ENCODE assay signal across 15 cellular contexts in genomic region chr16:66205287-66206167, GRCh38.
DNase-seq lines count a peak whose midpoint lies in the region; ATAC-seq and TF ChIP-seq lines count a peak whose summit lies in the region.
"Had no signal": no experiment of that assay in that cellular context is flagged by ENCODE, and none has a peak within 500 bp of the region (broad histone marks: within the 10 kb centered on the region; RNA-seq: fewer than 3 reads in every experiment).

No MANE protein-coding gene starts in this region.

- no peaks in the 10 kb centered on the region for H4K20me1 ChIP-seq in PC-3 (ENCODE audit: low read length)

- no peak overlapping the region for H2AFZ ChIP-seq in PC-3 (ENCODE audit: low read length)

- peak overlapping the region; percentile 3; the same call in 1 of the 2 replicates for H3K9ac ChIP-seq in PC-3 (ENCODE audit: low read length)

- no peaks in the 10 kb centered on the region for H3K36me3 ChIP-seq in PC-3 (ENCODE audit: low read depth, low read length)
- no peaks in the 10 kb centered on the region for H3K36me3 ChIP-seq in heart left ventricle
- H3K36me3 ChIP-seq: tibial nerve had no signal

- DNase-seq in AG09309 (ENCODE audit: low read depth) (peak; percentile 16), HL-60 (ENCODE audit: low read depth in 1 of 2, low spot score in 1 of 2) (peak; percentile 17 to 51), PC-3 (peak; percentile 52), heart left ventricle (no peak), RKO (ENCODE audit: low spot score) (no peak), GM20000 (ENCODE audit: low spot score) (no peak)
- DNase-seq in central memory CD4-positive, alpha-beta T cell, result no peak
- DNase-seq: activated CD4-positive, alpha-beta T cell treated with anti-CD3 and anti-CD28 coated beads for 4 hours; activated gamma-delta T cell; CD4-positive, alpha-beta T cell; MM.1S; RPMI8226 had no signal

- POLR2A ChIA-PET in PC-3 (lab: Charles Lee; ENCODE audit: unreplicated experiment), result no interaction called here

- no peaks in the 10 kb centered on the region for H3K9me2 ChIP-seq in PC-3 (replicated peaks; ENCODE audit: low read length)

- intact Hi-C loops in PC-3 (cut with micrococcal nuclease) (no loop called here), heart left ventricle (cut with DNase I) (no loop called here)

- CTCF ChIA-PET in PC-3 (lab: Charles Lee), result no interaction called here

- no peaks in the 10 kb centered on the region for H3F3A ChIP-seq in PC-3 (ENCODE audit: low read length, unreplicated experiment)

- H3K27ac ChIP-seq in HL-60 (replicated peaks) (peak overlapping the region; percentile 62), PC-3 (ENCODE audit: low read length) (peak overlapping the region; percentile 44), heart left ventricle (peak overlapping the region in 1 of 12 donors; percentile 76)

- 62 to 69% (median 64%) methylated on average over 8 of the region's 8 CpGs for WGBS in heart left ventricle, 4 donors

- ATAC-seq in PC-3, result peak; percentile 71
- peak in 3 of 4 donors; percentile 24 to 33 (median 32) for ATAC-seq in heart left ventricle
- ATAC-seq in HG02642 (IDR thresholded peaks at IDR 0.05; ENCODE audit: poor library complexity, unreplicated experiment), result no peak
- ATAC-seq: HCT116 had no signal

- H3K27me3 ChIP-seq in HL-60 (ENCODE audit: insufficient read depth, poor library complexity, severe bottlenecking) (no peaks in the 10 kb centered on the region), PC-3 (ENCODE audit: low read length) (no peaks in the 10 kb centered on the region), heart left ventricle (no peaks in the 10 kb centered on the region)
- H3K27me3 ChIP-seq: tibial nerve had no signal

- BruUV-seq in PC-3 (replicated peaks; lab: Mats Ljungman, UMichigan), result no TSS peak

- TF ChIP-seq CTCF in AG09309 (IDR thresholded peaks at IDR 0.05; ENCODE audit: control insufficient read depth, insufficient read depth, low read depth, low read length, missing control alignments) (no peak), HL-60 (IDR thresholded peaks at IDR 0.05; ENCODE audit: insufficient read depth, low read length) (no peak), PC-3 (conservative IDR thresholded peaks at IDR 0.05; ENCODE audit: low read depth, low read length) (no peak), heart left ventricle (IDR thresholded peaks at IDR 0.05) (no peak), GM20000 (IDR thresholded peaks at IDR 0.05; ENCODE audit: extremely low read depth, missing control alignments) (no peak)

- H3K4me2 ChIP-seq in PC-3 (ENCODE audit: low read length), result peak overlapping the region; percentile 73

- H3K4me1 ChIP-seq in PC-3 (ENCODE audit: insufficient read depth, low read length), result peaks cover 32% of the 10 kb centered on the region
- H3K4me1 ChIP-seq in heart left ventricle, result peaks cover 0 to 37% (median 0%) of the 10 kb centered on the region in 12 donors

- H3K79me2 ChIP-seq in PC-3 (ENCODE audit: low read length), result no peaks in the 10 kb centered on the region

- H3K9me3 ChIP-seq in PC-3 (ENCODE audit: low read length), result no peaks in the 10 kb centered on the region
- H3K9me3 ChIP-seq in heart left ventricle, result no peaks in the 10 kb centered on the region
- H3K9me3 ChIP-seq: tibial nerve had no signal

- H3K4me3 ChIP-seq in AG09309 (ENCODE audit: control insufficient read depth, low read depth, low read length) (no peak overlapping the region), HL-60 (replicated peaks; ENCODE audit: insufficient read depth, low read length) (no peak overlapping the region), PC-3 (ENCODE audit: low read length) (peak overlapping the region; percentile 17; the same call in 1 of the 2 replicates), heart left ventricle (no peak overlapping the region)
- H3K4me3 ChIP-seq: tibial nerve had no signal

- no peak for TF ChIP-seq POLR2A in heart left ventricle (IDR thresholded peaks at IDR 0.05)

Comparison
In these comparisons a context has a peak if more than half of its experiments do, and no peak if none do; other contexts are left out.
1. DNase-seq: peak in AG09309 (single experiment), HL-60 (2 of 2) and PC-3 (single experiment); none in heart left ventricle (0 of 5), RKO (single experiment), GM20000 (single experiment) and central memory CD4-positive, alpha-beta T cell (single experiment).